ENCODE assay signal across 1 cellular context in the genomic region with DNA sequence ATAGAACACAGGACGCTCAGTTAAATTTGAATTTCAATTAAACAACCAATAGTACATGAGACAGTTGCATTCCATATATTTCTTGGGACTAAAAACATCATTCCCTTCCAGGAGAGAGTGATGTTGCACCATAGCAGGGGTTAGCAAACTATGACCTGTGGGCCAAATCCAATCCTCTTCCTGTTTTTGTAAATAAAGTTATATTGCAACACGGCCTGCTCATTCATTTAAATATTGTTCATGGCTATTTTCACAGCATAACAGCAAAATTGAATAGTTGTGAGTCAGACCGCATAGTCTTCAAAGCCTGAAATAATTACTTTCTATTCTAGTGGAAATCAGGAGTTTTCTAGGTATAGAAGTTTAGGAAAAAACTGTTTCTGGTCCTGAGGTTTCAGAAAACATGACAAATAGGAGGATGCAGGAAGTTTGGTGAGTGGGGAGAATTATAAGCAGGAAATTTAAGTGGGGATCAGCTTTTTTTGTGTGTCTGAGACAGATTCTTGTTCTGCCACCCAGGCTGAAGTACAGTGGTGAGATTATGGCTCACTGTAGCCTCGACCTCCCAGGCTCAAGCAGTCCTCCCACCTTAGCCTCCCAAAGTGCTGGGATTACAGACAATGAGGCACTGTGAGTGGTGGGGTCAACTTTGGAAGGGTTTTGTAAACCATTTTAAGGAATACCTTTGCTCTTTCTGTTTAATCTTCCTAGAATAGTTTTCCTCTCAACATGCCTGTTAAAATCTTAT.
A peak's percentile ranks its signal among the peaks of the same experiment; 100 is the strongest.
TF ChIP-seq lines count a peak whose summit lies in the region.

No MANE protein-coding gene starts in this region.

TF ChIP-seq in HepG2, 621 proteins besides CTCF, POLR2A, EP300 and RAD21 (continued from another document and continues in another):
- TF ChIP-seq, protein P1, sequence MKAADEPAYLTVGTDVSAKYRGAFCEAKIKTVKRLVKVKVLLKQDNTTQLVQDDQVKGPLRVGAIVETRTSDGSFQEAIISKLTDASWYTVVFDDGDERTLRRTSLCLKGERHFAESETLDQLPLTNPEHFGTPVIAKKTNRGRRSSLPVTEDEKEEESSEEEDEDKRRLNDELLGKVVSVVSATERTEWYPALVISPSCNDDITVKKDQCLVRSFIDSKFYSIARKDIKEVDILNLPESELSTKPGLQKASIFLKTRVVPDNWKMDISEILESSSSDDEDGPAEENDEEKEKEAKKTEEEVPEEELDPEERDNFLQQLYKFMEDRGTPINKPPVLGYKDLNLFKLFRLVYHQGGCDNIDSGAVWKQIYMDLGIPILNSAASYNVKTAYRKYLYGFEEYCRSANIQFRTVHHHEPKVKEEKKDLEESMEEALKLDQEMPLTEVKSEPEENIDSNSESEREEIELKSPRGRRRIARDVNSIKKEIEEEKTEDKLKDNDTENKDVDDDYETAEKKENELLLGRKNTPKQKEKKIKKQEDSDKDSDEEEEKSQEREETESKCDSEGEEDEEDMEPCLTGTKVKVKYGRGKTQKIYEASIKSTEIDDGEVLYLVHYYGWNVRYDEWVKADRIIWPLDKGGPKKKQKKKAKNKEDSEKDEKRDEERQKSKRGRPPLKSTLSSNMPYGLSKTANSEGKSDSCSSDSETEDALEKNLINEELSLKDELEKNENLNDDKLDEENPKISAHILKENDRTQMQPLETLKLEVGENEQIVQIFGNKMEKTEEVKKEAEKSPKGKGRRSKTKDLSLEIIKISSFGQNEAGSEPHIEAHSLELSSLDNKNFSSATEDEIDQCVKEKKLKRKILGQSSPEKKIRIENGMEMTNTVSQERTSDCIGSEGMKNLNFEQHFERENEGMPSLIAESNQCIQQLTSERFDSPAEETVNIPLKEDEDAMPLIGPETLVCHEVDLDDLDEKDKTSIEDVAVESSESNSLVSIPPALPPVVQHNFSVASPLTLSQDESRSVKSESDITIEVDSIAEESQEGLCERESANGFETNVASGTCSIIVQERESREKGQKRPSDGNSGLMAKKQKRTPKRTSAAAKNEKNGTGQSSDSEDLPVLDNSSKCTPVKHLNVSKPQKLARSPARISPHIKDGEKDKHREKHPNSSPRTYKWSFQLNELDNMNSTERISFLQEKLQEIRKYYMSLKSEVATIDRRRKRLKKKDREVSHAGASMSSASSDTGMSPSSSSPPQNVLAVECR (CRISPR knock-in tag; IDR thresholded peaks at IDR 0.05; ENCODE audit: borderline replicate concordance) = no peak
- TF ChIP-seq MTF2 (CRISPR knock-in tag; IDR thresholded peaks at IDR 0.05; ENCODE audit: borderline replicate concordance) (no peak), ZNF142 (CRISPR knock-in tag; IDR thresholded peaks at IDR 0.05) (no peak), PATZ1 (CRISPR knock-in tag; IDR thresholded peaks at IDR 0.05) (peak; percentile 43; the same call in 1 of the 2 replicates), EED (CRISPR knock-in tag; IDR thresholded peaks at IDR 0.05) (no peak), ZNF260 (CRISPR knock-in tag; IDR thresholded peaks at IDR 0.05; ENCODE audit: borderline replicate concordance, low read depth) (no peak), ZNF574 (CRISPR knock-in tag; IDR thresholded peaks at IDR 0.05) (no peak), WIZ (CRISPR knock-in tag; IDR thresholded peaks at IDR 0.05) (no peak), SKIL (CRISPR knock-in tag; IDR thresholded peaks at IDR 0.05; ENCODE audit: borderline replicate concordance) (no peak), SP2 (CRISPR knock-in tag; IDR thresholded peaks at IDR 0.05) (no peak), SMARCC2 (IDR thresholded peaks at IDR 0.05) (no peak), ZMYM2 (CRISPR knock-in tag; IDR thresholded peaks at IDR 0.05) (0 out of 2 replicates have a peak, but pooled peaks have one; percentile 20), ZKSCAN1 (IDR thresholded peaks at IDR 0.05; ENCODE audit: low read length) (no peak), NR2F6 (IDR thresholded peaks at IDR 0.05) (peak; percentile 86), NR2F6 (CRISPR knock-in tag; IDR thresholded peaks at IDR 0.05) (peak; percentile 89), KDM3A (CRISPR knock-in tag; IDR thresholded peaks at IDR 0.05; ENCODE audit: low read depth) (no peak), POGK (CRISPR knock-in tag; conservative IDR thresholded peaks at IDR 0.05) (no peak), THYN1 (CRISPR knock-in tag; IDR thresholded peaks at IDR 0.05; ENCODE audit: borderline replicate concordance, low read depth) (no peak), HNRNPL (IDR thresholded peaks at IDR 0.05; ENCODE audit: low read depth, low read length) (no peak), MED1 (CRISPR knock-in tag; IDR thresholded peaks at IDR 0.05) (peak; percentile 94), SRSF4 (IDR thresholded peaks at IDR 0.05; ENCODE audit: low read depth, low read length, poor library complexity, severe bottlenecking) (no peak), ZNF335 (CRISPR knock-in tag; IDR thresholded peaks at IDR 0.05) (no peak), JARID2 (CRISPR knock-in tag; IDR thresholded peaks at IDR 0.05; ENCODE audit: insufficient replicate concordance) (no peak), STAT5B (CRISPR knock-in tag; IDR thresholded peaks at IDR 0.05) (no peak), ZFP90 (CRISPR knock-in tag; IDR thresholded peaks at IDR 0.05; ENCODE audit: borderline replicate concordance) (no peak)
- TF ChIP-seq, protein P2, sequence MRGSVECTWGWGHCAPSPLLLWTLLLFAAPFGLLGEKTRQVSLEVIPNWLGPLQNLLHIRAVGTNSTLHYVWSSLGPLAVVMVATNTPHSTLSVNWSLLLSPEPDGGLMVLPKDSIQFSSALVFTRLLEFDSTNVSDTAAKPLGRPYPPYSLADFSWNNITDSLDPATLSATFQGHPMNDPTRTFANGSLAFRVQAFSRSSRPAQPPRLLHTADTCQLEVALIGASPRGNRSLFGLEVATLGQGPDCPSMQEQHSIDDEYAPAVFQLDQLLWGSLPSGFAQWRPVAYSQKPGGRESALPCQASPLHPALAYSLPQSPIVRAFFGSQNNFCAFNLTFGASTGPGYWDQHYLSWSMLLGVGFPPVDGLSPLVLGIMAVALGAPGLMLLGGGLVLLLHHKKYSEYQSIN (CRISPR knock-in tag; IDR thresholded peaks at IDR 0.05; ENCODE audit: borderline replicate concordance) = no peak
- TF ChIP-seq, protein P3, sequence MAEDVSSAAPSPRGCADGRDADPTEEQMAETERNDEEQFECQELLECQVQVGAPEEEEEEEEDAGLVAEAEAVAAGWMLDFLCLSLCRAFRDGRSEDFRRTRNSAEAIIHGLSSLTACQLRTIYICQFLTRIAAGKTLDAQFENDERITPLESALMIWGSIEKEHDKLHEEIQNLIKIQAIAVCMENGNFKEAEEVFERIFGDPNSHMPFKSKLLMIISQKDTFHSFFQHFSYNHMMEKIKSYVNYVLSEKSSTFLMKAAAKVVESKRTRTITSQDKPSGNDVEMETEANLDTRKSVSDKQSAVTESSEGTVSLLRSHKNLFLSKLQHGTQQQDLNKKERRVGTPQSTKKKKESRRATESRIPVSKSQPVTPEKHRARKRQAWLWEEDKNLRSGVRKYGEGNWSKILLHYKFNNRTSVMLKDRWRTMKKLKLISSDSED (CRISPR knock-in tag; IDR thresholded peaks at IDR 0.05) = no peak
- TF ChIP-seq, protein P4, sequence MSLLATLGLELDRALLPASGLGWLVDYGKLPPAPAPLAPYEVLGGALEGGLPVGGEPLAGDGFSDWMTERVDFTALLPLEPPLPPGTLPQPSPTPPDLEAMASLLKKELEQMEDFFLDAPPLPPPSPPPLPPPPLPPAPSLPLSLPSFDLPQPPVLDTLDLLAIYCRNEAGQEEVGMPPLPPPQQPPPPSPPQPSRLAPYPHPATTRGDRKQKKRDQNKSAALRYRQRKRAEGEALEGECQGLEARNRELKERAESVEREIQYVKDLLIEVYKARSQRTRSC (CRISPR knock-in tag; IDR thresholded peaks at IDR 0.05; ENCODE audit: low read depth) = no peak
